ENCODE assay signal across 1 cellular context in genomic region chr11:133386852-133387251, GRCh38.
TF ChIP-seq lines count a peak whose summit lies in the region.

No MANE protein-coding gene starts in this region.

TF ChIP-seq in H1, 55 proteins besides CTCF, POLR2A, EP300 and RAD21:
- TF ChIP-seq, protein P1, sequence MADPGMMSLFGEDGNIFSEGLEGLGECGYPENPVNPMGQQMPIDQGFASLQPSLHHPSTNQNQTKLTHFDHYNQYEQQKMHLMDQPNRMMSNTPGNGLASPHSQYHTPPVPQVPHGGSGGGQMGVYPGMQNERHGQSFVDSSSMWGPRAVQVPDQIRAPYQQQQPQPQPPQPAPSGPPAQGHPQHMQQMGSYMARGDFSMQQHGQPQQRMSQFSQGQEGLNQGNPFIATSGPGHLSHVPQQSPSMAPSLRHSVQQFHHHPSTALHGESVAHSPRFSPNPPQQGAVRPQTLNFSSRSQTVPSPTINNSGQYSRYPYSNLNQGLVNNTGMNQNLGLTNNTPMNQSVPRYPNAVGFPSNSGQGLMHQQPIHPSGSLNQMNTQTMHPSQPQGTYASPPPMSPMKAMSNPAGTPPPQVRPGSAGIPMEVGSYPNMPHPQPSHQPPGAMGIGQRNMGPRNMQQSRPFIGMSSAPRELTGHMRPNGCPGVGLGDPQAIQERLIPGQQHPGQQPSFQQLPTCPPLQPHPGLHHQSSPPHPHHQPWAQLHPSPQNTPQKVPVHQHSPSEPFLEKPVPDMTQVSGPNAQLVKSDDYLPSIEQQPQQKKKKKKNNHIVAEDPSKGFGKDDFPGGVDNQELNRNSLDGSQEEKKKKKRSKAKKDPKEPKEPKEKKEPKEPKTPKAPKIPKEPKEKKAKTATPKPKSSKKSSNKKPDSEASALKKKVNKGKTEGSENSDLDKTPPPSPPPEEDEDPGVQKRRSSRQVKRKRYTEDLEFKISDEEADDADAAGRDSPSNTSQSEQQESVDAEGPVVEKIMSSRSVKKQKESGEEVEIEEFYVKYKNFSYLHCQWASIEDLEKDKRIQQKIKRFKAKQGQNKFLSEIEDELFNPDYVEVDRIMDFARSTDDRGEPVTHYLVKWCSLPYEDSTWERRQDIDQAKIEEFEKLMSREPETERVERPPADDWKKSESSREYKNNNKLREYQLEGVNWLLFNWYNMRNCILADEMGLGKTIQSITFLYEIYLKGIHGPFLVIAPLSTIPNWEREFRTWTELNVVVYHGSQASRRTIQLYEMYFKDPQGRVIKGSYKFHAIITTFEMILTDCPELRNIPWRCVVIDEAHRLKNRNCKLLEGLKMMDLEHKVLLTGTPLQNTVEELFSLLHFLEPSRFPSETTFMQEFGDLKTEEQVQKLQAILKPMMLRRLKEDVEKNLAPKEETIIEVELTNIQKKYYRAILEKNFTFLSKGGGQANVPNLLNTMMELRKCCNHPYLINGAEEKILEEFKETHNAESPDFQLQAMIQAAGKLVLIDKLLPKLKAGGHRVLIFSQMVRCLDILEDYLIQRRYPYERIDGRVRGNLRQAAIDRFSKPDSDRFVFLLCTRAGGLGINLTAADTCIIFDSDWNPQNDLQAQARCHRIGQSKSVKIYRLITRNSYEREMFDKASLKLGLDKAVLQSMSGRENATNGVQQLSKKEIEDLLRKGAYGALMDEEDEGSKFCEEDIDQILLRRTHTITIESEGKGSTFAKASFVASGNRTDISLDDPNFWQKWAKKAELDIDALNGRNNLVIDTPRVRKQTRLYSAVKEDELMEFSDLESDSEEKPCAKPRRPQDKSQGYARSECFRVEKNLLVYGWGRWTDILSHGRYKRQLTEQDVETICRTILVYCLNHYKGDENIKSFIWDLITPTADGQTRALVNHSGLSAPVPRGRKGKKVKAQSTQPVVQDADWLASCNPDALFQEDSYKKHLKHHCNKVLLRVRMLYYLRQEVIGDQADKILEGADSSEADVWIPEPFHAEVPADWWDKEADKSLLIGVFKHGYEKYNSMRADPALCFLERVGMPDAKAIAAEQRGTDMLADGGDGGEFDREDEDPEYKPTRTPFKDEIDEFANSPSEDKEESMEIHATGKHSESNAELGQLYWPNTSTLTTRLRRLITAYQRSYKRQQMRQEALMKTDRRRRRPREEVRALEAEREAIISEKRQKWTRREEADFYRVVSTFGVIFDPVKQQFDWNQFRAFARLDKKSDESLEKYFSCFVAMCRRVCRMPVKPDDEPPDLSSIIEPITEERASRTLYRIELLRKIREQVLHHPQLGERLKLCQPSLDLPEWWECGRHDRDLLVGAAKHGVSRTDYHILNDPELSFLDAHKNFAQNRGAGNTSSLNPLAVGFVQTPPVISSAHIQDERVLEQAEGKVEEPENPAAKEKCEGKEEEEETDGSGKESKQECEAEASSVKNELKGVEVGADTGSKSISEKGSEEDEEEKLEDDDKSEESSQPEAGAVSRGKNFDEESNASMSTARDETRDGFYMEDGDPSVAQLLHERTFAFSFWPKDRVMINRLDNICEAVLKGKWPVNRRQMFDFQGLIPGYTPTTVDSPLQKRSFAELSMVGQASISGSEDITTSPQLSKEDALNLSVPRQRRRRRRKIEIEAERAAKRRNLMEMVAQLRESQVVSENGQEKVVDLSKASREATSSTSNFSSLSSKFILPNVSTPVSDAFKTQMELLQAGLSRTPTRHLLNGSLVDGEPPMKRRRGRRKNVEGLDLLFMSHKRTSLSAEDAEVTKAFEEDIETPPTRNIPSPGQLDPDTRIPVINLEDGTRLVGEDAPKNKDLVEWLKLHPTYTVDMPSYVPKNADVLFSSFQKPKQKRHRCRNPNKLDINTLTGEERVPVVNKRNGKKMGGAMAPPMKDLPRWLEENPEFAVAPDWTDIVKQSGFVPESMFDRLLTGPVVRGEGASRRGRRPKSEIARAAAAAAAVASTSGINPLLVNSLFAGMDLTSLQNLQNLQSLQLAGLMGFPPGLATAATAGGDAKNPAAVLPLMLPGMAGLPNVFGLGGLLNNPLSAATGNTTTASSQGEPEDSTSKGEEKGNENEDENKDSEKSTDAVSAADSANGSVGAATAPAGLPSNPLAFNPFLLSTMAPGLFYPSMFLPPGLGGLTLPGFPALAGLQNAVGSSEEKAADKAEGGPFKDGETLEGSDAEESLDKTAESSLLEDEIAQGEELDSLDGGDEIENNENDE (IDR thresholded peaks at IDR 0.05; ENCODE audit: insufficient replicate concordance, low read length), result no peak
- TF ChIP-seq ZNF274 (IDR thresholded peaks at IDR 0.05; ENCODE audit: borderline replicate concordance, extremely low read depth, low read length) (no peak), SIX5 (IDR thresholded peaks at IDR 0.05; ENCODE audit: low read depth, low read length) (no peak), JUND (IDR thresholded peaks at IDR 0.05; ENCODE audit: low read length) (no peak), KDM5A (IDR thresholded peaks at IDR 0.05; ENCODE audit: low read length) (no peak), TAF1 (IDR thresholded peaks at IDR 0.05; ENCODE audit: low read depth, low read length) (no peak), RBBP5 (IDR thresholded peaks at IDR 0.05; ENCODE audit: borderline replicate concordance, low read depth, low read length) (no peak), POLR2AphosphoS5 (IDR thresholded peaks at IDR 0.05; ENCODE audit: low read depth, low read length) (no peak), BCL11A (IDR thresholded peaks at IDR 0.05; ENCODE audit: low read depth in 2 of 2, low read length in 2 of 2) (no peak), ASH2L (IDR thresholded peaks at IDR 0.05; ENCODE audit: low read length) (no peak), PHF8 (conservative IDR thresholded peaks at IDR 0.05; ENCODE audit: low read depth, low read length) (no peak)
TF ChIP-seq in H1: peak in this region for 0.
